In the genomic region with DNA sequence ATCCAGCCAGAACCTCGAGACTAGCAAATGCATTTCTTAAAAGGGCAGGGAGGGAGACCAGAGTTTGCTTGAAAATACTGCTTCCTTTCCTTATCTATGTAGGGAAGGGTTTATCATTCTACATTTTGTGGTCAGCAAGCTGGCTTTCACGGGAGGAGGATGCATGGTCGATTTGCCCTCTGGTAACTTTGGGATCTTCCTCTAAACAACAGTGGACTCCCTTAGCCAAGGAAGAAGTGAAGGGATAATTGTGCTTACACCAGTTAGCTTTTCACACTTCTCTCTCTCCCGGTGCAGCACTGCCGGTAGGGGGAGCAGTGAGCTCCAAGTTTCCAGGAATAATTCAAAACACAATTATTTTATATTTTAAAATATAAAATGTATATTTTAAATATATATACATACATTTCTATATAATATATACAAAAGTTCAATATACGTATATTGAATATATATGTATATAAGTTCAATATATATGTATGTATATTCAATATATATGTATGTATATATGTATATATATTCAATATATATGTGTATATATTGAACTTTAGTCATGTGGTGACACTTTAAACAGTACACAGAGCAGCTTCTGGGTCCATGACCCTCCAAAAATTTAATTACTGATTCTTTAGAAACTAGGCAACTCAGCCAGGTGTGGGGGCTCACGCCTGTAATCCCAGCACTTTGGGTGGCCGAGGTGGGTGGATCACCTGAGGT, we compare ENCODE assay signal across 8 cellular contexts. TPM values are rescaled to one million over a fixed set of nuclear protein-coding genes. Genes with fewer than 3 reads are reported as not detected.
A peak's percentile ranks its signal among the peaks of the same experiment; 100 is the strongest.
DNase-seq lines count a peak whose midpoint lies in the region; ATAC-seq lines count a peak whose summit lies in the region.

No MANE protein-coding gene starts in this region.

- H3K9me3 Mint-ChIP-seq in activated CD4-positive, alpha-beta T cell treated with anti-CD3 and anti-CD28 coated beads for 36 hours (ENCODE audit: low read depth): no peaks in the 10 kb centered on the region

- H2AFZ ChIP-seq in Karpas-422 (ENCODE audit: low read length): no peak overlapping the region

- H3K36me3 ChIP-seq in Karpas-422 (ENCODE audit: insufficient read depth, low read length): 0 out of 2 replicates have a peak, but pooled peaks cover 3% of the 10 kb centered on the region

- CTCF ChIA-PET in activated CD4-positive, alpha-beta T cell treated with anti-CD3 and anti-CD28 coated beads for 36 hours (lab: Charles Lee): interaction anchor here (0.6 to 4.2 kb wide), 23 partner anchors 9 to 479 kb away, joined by 3 to 32 read pairs (median 5); no protein-coding TSS in a partner anchor

- H3K9me3 ChIP-seq in Karpas-422 (ENCODE audit: low read length): no peaks in the 10 kb centered on the region

- in situ Hi-C loops in Caki2 (cut with HindIII; ENCODE audit: low pct_unique_long_range_greater_than_20kb, low sequenced_read_pairs): no loop called here

- H3K4me3 ChIP-seq in Karpas-422 (ENCODE audit: low read length): no peak overlapping the region

- POLR2A ChIA-PET in activated CD4-positive, alpha-beta T cell treated with anti-CD3 and anti-CD28 coated beads for 36 hours (lab: Charles Lee): interaction anchor here (0.6 to 0.9 kb wide), 3 partner anchors 13 to 278 kb away, joined by 3 read pairs; partner anchors contain the start of gene UNG

- H3K79me2 ChIP-seq in Karpas-422 (ENCODE audit: low read length): no peaks in the 10 kb centered on the region

- no peak overlapping the region for H3K9ac ChIP-seq in Karpas-422 (ENCODE audit: low read length)

- DNase-seq in Caki2 (ENCODE audit: low read depth) (peak; percentile 52), Karpas-422 (peak; percentile 77), dedifferentiated amniotic fluid mesenchymal stem cell (ENCODE audit: extremely low spot score) (peak; percentile 58), left colon (peak; percentile 58 to 87), NCI-H345 (lab: John Stamatoyannopoulos, UW) (no peak)
- DNase-seq in activated CD4-positive, alpha-beta T cell treated with anti-CD3 and anti-CD28 coated beads for 36 hours: peak; percentile 73
- peak; percentile 71 for DNase-seq in stimulated activated CD4-positive, alpha-beta T cell treated with anti-CD3 and anti-CD28 coated beads, Interleukin-15, amount 100 ng/mL, for 24 hours

- H3K4me1 ChIP-seq in Karpas-422 (ENCODE audit: low read length): no peaks in the 10 kb centered on the region

- intact Hi-C loops in activated CD4-positive, alpha-beta T cell treated with anti-CD3 and anti-CD28 coated beads for 36 hours (cut with DNase I, micrococcal nuclease): loop anchor here (1.0 to 5.0 kb wide), 5 partner anchors 14 to 281 kb away; no protein-coding TSS in a partner anchor
- intact Hi-C loops in left colon (cut with DNase I, micrococcal nuclease): loop anchor here in 1 of 2 donors (10.0 kb wide), 1 partner anchor 53 kb away; no protein-coding TSS in a partner anchor

- H3K9me2 ChIP-seq in Karpas-422 (replicated peaks; ENCODE audit: insufficient read depth, low read length): no peaks in the 10 kb centered on the region

- H4K20me1 ChIP-seq in Karpas-422 (ENCODE audit: insufficient read depth, low read depth, low read length): no peaks in the 10 kb centered on the region

- ATAC-seq in activated CD4-positive, alpha-beta T cell treated with anti-CD3 and anti-CD28 coated beads for 36 hours: peak; percentile 46
- ATAC-seq in left colon: peak; percentile 48
- no peak for ATAC-seq in HG03442 (IDR thresholded peaks at IDR 0.05; ENCODE audit: unreplicated experiment)

- H3K4me1 Mint-ChIP-seq in activated CD4-positive, alpha-beta T cell treated with anti-CD3 and anti-CD28 coated beads for 36 hours: peaks cover 29% of the 10 kb centered on the region

- no peak overlapping the region for H3K27ac ChIP-seq in Karpas-422 (ENCODE audit: low read length)

- H3K27me3 Mint-ChIP-seq in activated CD4-positive, alpha-beta T cell treated with anti-CD3 and anti-CD28 coated beads for 36 hours: no peaks in the 10 kb centered on the region

- H3K27me3 ChIP-seq in Karpas-422 (ENCODE audit: low read length): no peaks in the 10 kb centered on the region

- H3K36me3 Mint-ChIP-seq in activated CD4-positive, alpha-beta T cell treated with anti-CD3 and anti-CD28 coated beads for 36 hours (ENCODE audit: low read depth): peaks cover 15% of the 10 kb centered on the region

- H3K4me2 ChIP-seq in Karpas-422 (ENCODE audit: low read depth, low read length, poor library complexity, severe bottlenecking): no peak overlapping the region

- H3K27ac Mint-ChIP-seq in activated CD4-positive, alpha-beta T cell treated with anti-CD3 and anti-CD28 coated beads for 36 hours: peak overlapping the region; percentile 37

- H3K4me3 Mint-ChIP-seq in activated CD4-positive, alpha-beta T cell treated with anti-CD3 and anti-CD28 coated beads for 36 hours: peak overlapping the region; percentile 69

RNA-seq across cellular contexts. Expression of gene ACACB, which starts 4.5 kb away (rescaled TPM):
- total RNA-seq in Caki2 (2014; rRNA removed; shearing (Covaris generic); ENCODE audit: low replicate concordance): 1.6 and 6.8 TPM in 2 replicates
- 6.5 and 12.3 TPM in 2 replicates for total RNA-seq in Karpas-422 (2014; rRNA removed; shearing (Covaris generic); ENCODE audit: low replicate concordance)
- total RNA-seq in activated CD4-positive, alpha-beta T cell treated with anti-CD3 and anti-CD28 coated beads for 36 hours: 10 to 100 TPM; 11.5 to 13.3 TPM
- 10 to 100 TPM; 49.6 to 55.6 TPM for total RNA-seq in left colon

RNA-seq across cellular contexts. Expression of gene UNG, which starts 14.5 kb away (rescaled TPM):
- 39.0 and 61.1 TPM in 2 replicates for total RNA-seq in Caki2 (2014; rRNA removed; shearing (Covaris generic); ENCODE audit: low replicate concordance)
- total RNA-seq in Karpas-422 (2014; rRNA removed; shearing (Covaris generic); ENCODE audit: low replicate concordance): 28.8 and 31.6 TPM in 2 replicates
- 10 to 100 TPM; 69.9 TPM for total RNA-seq in activated CD4-positive, alpha-beta T cell treated with anti-CD3 and anti-CD28 coated beads for 36 hours
- total RNA-seq in left colon: 10 to 100 TPM; 34.5 to 42.4 TPM

RNA-seq across cellular contexts. Expression of gene ALKBH2, which starts 18.7 kb away (rescaled TPM):
- 8.6 and 14.9 TPM in 2 replicates for total RNA-seq in Caki2 (2014; rRNA removed; shearing (Covaris generic); ENCODE audit: low replicate concordance)
- 30.6 and 47.7 TPM in 2 replicates for total RNA-seq in Karpas-422 (2014; rRNA removed; shearing (Covaris generic); ENCODE audit: low replicate concordance)
- total RNA-seq in activated CD4-positive, alpha-beta T cell treated with anti-CD3 and anti-CD28 coated beads for 36 hours: 10 to 100 TPM; 32.1 to 33.3 TPM
- 1 to 10 TPM; 5.4 to 7.7 TPM for total RNA-seq in left colon

RNA-seq across cellular contexts. Expression of gene USP30, which starts 59.6 kb away (rescaled TPM):
- 4.6 and 12.2 TPM in 2 replicates for total RNA-seq in Caki2 (2014; rRNA removed; shearing (Covaris generic); ENCODE audit: low replicate concordance)
- 19.3 and 23.7 TPM in 2 replicates for total RNA-seq in Karpas-422 (2014; rRNA removed; shearing (Covaris generic); ENCODE audit: low replicate concordance)
- total RNA-seq in activated CD4-positive, alpha-beta T cell treated with anti-CD3 and anti-CD28 coated beads for 36 hours: 10 to 100 TPM in 1 of 2 experiments, 1 to 10 TPM in 1; 9.2 to 14.5 TPM
- 10 to 100 TPM; 26.6 to 33.5 TPM for total RNA-seq in left colon
